24 cellular contexts compared by ENCODE assay signal in the genomic region with DNA sequence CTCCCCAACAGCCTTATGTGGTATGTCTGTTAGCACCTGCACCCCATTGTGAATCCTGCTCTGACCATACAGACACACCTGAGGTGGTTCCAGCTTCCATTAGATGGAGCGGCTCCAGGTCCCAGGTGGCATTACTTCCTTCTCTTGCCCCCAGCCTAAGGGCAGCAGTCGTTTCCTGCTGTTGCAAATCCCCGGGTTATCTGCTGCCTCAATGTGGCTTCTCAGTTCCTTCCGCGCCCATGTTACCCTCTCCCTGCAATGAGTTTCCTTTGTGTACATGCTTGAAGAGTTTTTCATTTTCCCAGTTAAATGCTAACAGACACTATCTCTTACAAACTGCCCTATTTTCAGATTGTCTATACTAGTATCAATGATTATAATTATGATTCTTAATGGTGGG.
DNase-seq lines count a peak whose midpoint lies in the region; ATAC-seq and TF ChIP-seq lines count a peak whose summit lies in the region.
"Had no signal": no experiment of that assay in that cellular context is flagged by ENCODE, and none has a peak within 500 bp of the region (broad histone marks: within the 10 kb centered on the region; RNA-seq: fewer than 3 reads in every experiment).

No MANE protein-coding gene starts in this region.

- H3K4me2 ChIP-seq in DND-41 (ENCODE audit: insufficient read depth, low read length), result no peak overlapping the region
- H3K4me2 ChIP-seq: GM23338 had no signal

- H3K4me3 ChIP-seq in CD4-positive, alpha-beta memory T cell (ENCODE audit: low read length in 2 of 2), result no peak overlapping the region
- H3K4me3 ChIP-seq in DND-41 (ENCODE audit: low read depth in 1 of 2, low read length in 2 of 2), result no peak overlapping the region
- H3K4me3 ChIP-seq: ascending aorta, GM23338 had no signal

- POLR2A ChIA-PET in CD4-positive, alpha-beta memory T cell (lab: Charles Lee; ENCODE audit: partially characterized antibody), result interaction anchor here (0.8 to 2.0 kb wide), 9 partner anchors 16 to 203 kb away, joined by 3 to 13 read pairs (median 4); no protein-coding TSS in a partner anchor
- POLR2A ChIA-PET in activated naive CD8-positive, alpha-beta T cell treated with anti-CD3 and anti-CD28 coated beads, Interleukin-2, amount 10 ng/mL, durations not matched to agents 7 days and 5 days (lab: Charles Lee), result interaction anchor here (0.7 to 1.6 kb wide), 3 partner anchors 41 to 61 kb away, joined by 3 to 10 read pairs (median 3); no protein-coding TSS in a partner anchor

- peaks cover 0 to 2% (median 0%) of the 10 kb centered on the region in 8 donors for H3K9me3 Mint-ChIP-seq in CD4-positive, alpha-beta memory T cell
- peaks cover 2% of the 10 kb centered on the region for H3K9me3 Mint-ChIP-seq in activated naive CD8-positive, alpha-beta T cell treated with anti-CD3 and anti-CD28 coated beads, Interleukin-2, amount 10 ng/mL, durations not matched to agents 7 days and 5 days
- H3K9me3 Mint-ChIP-seq: GM23338 had no signal

- ATAC-seq in DND-41 (ENCODE audit: insufficient read depth, low read depth) (0 out of 3 replicates have a peak, but pooled peaks have one; percentile 23), foreskin keratinocyte (no peak)
- ATAC-seq in activated naive CD8-positive, alpha-beta T cell treated with anti-CD3 and anti-CD28 coated beads, Interleukin-2, amount 10 ng/mL, durations not matched to agents 7 days and 5 days (ENCODE audit: low read depth), result peak; percentile 59
- ATAC-seq: GM23338, left colon, WTC11 had no signal

- no peak overlapping the region for H2AFZ ChIP-seq in DND-41 (ENCODE audit: low read depth, low read length)
- H2AFZ ChIP-seq: GM23338 had no signal

- no peak overlapping the region for H3K9ac ChIP-seq in DND-41 (ENCODE audit: low read depth, low read length)

- no peaks in the 10 kb centered on the region for H3K36me3 ChIP-seq in CD4-positive, alpha-beta memory T cell (ENCODE audit: insufficient read depth, low read length)
- no peaks in the 10 kb centered on the region for H3K36me3 ChIP-seq in DND-41 (ENCODE audit: insufficient read depth, low read length)
- H3K36me3 ChIP-seq: ascending aorta had no signal

- DNase-seq in CD4-positive, alpha-beta memory T cell, result no peak
- no peak for DNase-seq in DND-41
- peak; percentile 52 for DNase-seq in UCSD-AML1 (lab: John Stamatoyannopoulos, UW; ENCODE audit: unreplicated experiment)
- DNase-seq in activated naive CD8-positive, alpha-beta T cell treated with anti-CD3 and anti-CD28 coated beads, Interleukin-2, amount 10 ng/mL, durations not matched to agents 7 days and 5 days, result no peak
- DNase-seq in NCI-H524 (lab: John Stamatoyannopoulos, UW), result no peak
- DNase-seq in foreskin keratinocyte, result no peak
- no peak for DNase-seq in cortex of kidney (lab: John Stamatoyannopoulos, UW)
- no peak for DNase-seq in stimulated activated CD4-positive, alpha-beta T cell treated with anti-CD3 and anti-CD28 coated beads, Interleukin-1b, Interleukin-23, amount 100 ng/mL, for 48 hours
- DNase-seq: activated effector memory CD4-positive, alpha-beta T cell treated with anti-CD3 and anti-CD28 coated beads, Interleukin-2, amount 50 U/mL, for 16 hours; caudate nucleus; DMS53; left colon; mesenchymal stem cell; NCI-H1105; NCI-H2029 treated with DMSO at 0.1 percent for 48 hours; NCI-H345; occipital lobe; SHP77 treated with DMSO at 0.1 percent for 48 hours; small intestine; stimulated activated naive CD4-positive, alpha-beta T cell treated with Interleukin-2 at 50 U/mL for 16 hours; trophoblast cell had no signal

- H3K4me1 ChIP-seq in CD4-positive, alpha-beta memory T cell (ENCODE audit: insufficient read depth, low read length), result peaks cover 27% of the 10 kb centered on the region
- H3K4me1 ChIP-seq in DND-41 (ENCODE audit: insufficient read depth, low read length) (peaks cover 4% of the 10 kb centered on the region), foreskin keratinocyte (no peaks in the 10 kb centered on the region)
- H3K4me1 ChIP-seq: ascending aorta had no signal

- no peaks in the 10 kb centered on the region for H3K9me3 ChIP-seq in CD4-positive, alpha-beta memory T cell (ENCODE audit: control insufficient read depth in 1 of 2, low read length in 2 of 2)
- no peaks in the 10 kb centered on the region for H3K9me3 ChIP-seq in DND-41 (ENCODE audit: insufficient read depth, low read length, severe bottlenecking)
- H3K9me3 ChIP-seq: ascending aorta had no signal

- CTCF ChIA-PET in CD4-positive, alpha-beta memory T cell (lab: Charles Lee; ENCODE audit: partially characterized antibody), result interaction anchor here (1.1 to 3.8 kb wide), 5 partner anchors 28 to 227 kb away, joined by 3 to 19 read pairs (median 6); no protein-coding TSS in a partner anchor

- H3K4me1 Mint-ChIP-seq in CD4-positive, alpha-beta memory T cell, result peaks cover 18 to 36% (median 25%) of the 10 kb centered on the region in 4 donors
- peaks cover 34% of the 10 kb centered on the region for H3K4me1 Mint-ChIP-seq in activated naive CD8-positive, alpha-beta T cell treated with anti-CD3 and anti-CD28 coated beads, Interleukin-2, amount 10 ng/mL, durations not matched to agents 7 days and 5 days
- H3K4me1 Mint-ChIP-seq: GM23338 had no signal

- intact Hi-C loops in CD4-positive, alpha-beta memory T cell (cut with micrococcal nuclease), result no loop called here

- H3K27me3 Mint-ChIP-seq in CD4-positive, alpha-beta memory T cell, result no peaks in the 10 kb centered on the region
- no peaks in the 10 kb centered on the region for H3K27me3 Mint-ChIP-seq in activated naive CD8-positive, alpha-beta T cell treated with anti-CD3 and anti-CD28 coated beads, Interleukin-2, amount 10 ng/mL, durations not matched to agents 7 days and 5 days

- no peak overlapping the region for H3K27ac ChIP-seq in CD4-positive, alpha-beta memory T cell (ENCODE audit: low read depth, low read length)
- H3K27ac ChIP-seq in DND-41 (ENCODE audit: low read length) (no peak overlapping the region), foreskin keratinocyte (no peak overlapping the region)
- H3K27ac ChIP-seq: ascending aorta had no signal

- H3K79me2 ChIP-seq in DND-41 (ENCODE audit: insufficient read depth, low read length), result no peaks in the 10 kb centered on the region

- H3K27me3 ChIP-seq in CD4-positive, alpha-beta memory T cell (ENCODE audit: insufficient read depth, low read length), result no peaks in the 10 kb centered on the region
- H3K27me3 ChIP-seq in DND-41 (ENCODE audit: insufficient read depth, low read length, poor library complexity), result no peaks in the 10 kb centered on the region
- H3K27me3 ChIP-seq in foreskin keratinocyte, result peaks cover 6% of the 10 kb centered on the region
- H3K27me3 ChIP-seq: ascending aorta had no signal

- peak overlapping the region in 5 of 8 donors; percentile 20 to 50 (median 32) for H3K4me3 Mint-ChIP-seq in CD4-positive, alpha-beta memory T cell
- H3K4me3 Mint-ChIP-seq in activated naive CD8-positive, alpha-beta T cell treated with anti-CD3 and anti-CD28 coated beads, Interleukin-2, amount 10 ng/mL, durations not matched to agents 7 days and 5 days, result peak overlapping the region; percentile 37
- H3K4me3 Mint-ChIP-seq: GM23338, WTC11 had no signal

- H3K36me3 Mint-ChIP-seq in CD4-positive, alpha-beta memory T cell, result peaks cover 0 to 3% of the 10 kb centered on the region in 2 donors
- H3K36me3 Mint-ChIP-seq in activated naive CD8-positive, alpha-beta T cell treated with anti-CD3 and anti-CD28 coated beads, Interleukin-2, amount 10 ng/mL, durations not matched to agents 7 days and 5 days, result peaks cover 4% of the 10 kb centered on the region
- H3K36me3 Mint-ChIP-seq: WTC11 had no signal

- H3K27ac Mint-ChIP-seq in CD4-positive, alpha-beta memory T cell, result peak overlapping the region in 5 of 7 donors; percentile 12 to 59 (median 40)
- peak overlapping the region; percentile 26 for H3K27ac Mint-ChIP-seq in activated naive CD8-positive, alpha-beta T cell treated with anti-CD3 and anti-CD28 coated beads, Interleukin-2, amount 10 ng/mL, durations not matched to agents 7 days and 5 days
- H3K27ac Mint-ChIP-seq: GM23338, WTC11 had no signal

- TF ChIP-seq CTCF in DND-41 (IDR thresholded peaks at IDR 0.05; ENCODE audit: borderline replicate concordance, extremely low read depth, low read length, poor library complexity, severe bottlenecking) (no peak), foreskin keratinocyte (conservative IDR thresholded peaks at IDR 0.05) (no peak)

- no peaks in the 10 kb centered on the region for H4K20me1 ChIP-seq in DND-41 (ENCODE audit: insufficient read depth, low read length)
